ENCODE assay signal across 8 cellular contexts in genomic region chr1:115293006-115293405, GRCh38. TPM values are rescaled to one million over a fixed set of nuclear protein-coding genes. Genes with fewer than 3 reads are reported as not detected.
"Had no signal": no experiment of that assay in that cellular context is flagged by ENCODE, and none has a peak within 500 bp of the region (broad histone marks: within the 10 kb centered on the region; RNA-seq: fewer than 3 reads in every experiment).

No MANE protein-coding gene starts in this region.

- H3K27ac Mint-ChIP-seq: IgD-negative memory B cell had no signal

- H3K27ac ChIP-seq: HL-60 had no signal

- H3K36me3 Mint-ChIP-seq: IgD-negative memory B cell had no signal

- DNase-seq: IMR-90, KBM-7, KG1 had no signal

- H3K4me3 Mint-ChIP-seq: IgD-negative memory B cell had no signal

- H3K4me1 Mint-ChIP-seq: IgD-negative memory B cell had no signal

- ATAC-seq: HepG2, K562 had no signal

- H3K4me3 ChIP-seq: K562 had no signal

RNA-seq across cellular contexts. Expression of gene NGF, which starts 45.0 kb away (rescaled TPM):
- total RNA-seq: HepG2, HT-29, K562 had no signal
- polyA plus RNA-seq: HepG2, IgD-negative memory B cell, K562 had no signal
